14 cellular contexts compared by ENCODE assay signal in the genomic region with DNA sequence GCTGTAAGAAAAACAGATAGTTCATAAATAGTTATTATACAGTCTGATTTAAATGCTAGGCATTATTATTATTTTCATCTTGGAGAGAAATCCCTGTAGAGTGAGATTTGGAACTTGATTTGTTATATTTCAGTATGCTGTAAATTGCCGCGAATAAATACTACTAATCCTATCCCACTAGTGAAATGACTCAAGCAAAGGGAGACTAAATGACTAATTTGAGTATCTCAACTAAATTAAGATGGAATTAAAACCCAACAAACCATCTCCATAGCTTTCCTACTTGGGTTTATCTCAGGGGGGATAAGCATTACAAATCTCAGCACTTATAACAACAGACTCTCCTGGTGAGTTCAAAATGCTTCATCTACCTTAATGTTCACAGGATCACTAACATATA.
"Had no signal": no experiment of that assay in that cellular context is flagged by ENCODE, and none has a peak within 500 bp of the region (broad histone marks: within the 10 kb centered on the region; RNA-seq: fewer than 3 reads in every experiment).

No MANE protein-coding gene starts in this region.

- H3K4me1 ChIP-seq: adrenal gland, pancreas had no signal

- H3K9me3 Mint-ChIP-seq: activated naive CD4-positive, alpha-beta T cell treated with anti-CD3 and anti-CD28 coated beads, Interleukin-2, amount 10 ng/mL, durations not matched to agents 7 days and 5 days; activated T-helper 2 cell treated with anti-CD3 and anti-CD28 coated beads, Interferon-gamma antibody, Interleukin-2, Interleukin-4, amounts not matched to agents 10 μg/mL and 5 μg/mL and 100 μg/mL, durations not matched to agents 14 hours and 24 hours and 36 hours; effector memory CD8-positive, alpha-beta T cell; memory B cell; neural progenitor cell had no signal

- H3K4me3 Mint-ChIP-seq: activated naive CD4-positive, alpha-beta T cell treated with anti-CD3 and anti-CD28 coated beads, Interleukin-2, amount 10 ng/mL, durations not matched to agents 7 days and 5 days; effector memory CD8-positive, alpha-beta T cell; memory B cell; neural progenitor cell had no signal

- H3K36me3 ChIP-seq: adrenal gland, neural progenitor cell, pancreas, tibial nerve had no signal

- H3K27me3 Mint-ChIP-seq: activated naive CD4-positive, alpha-beta T cell treated with anti-CD3 and anti-CD28 coated beads, Interleukin-2, amount 10 ng/mL, durations not matched to agents 7 days and 5 days; effector memory CD8-positive, alpha-beta T cell had no signal

- DNase-seq: activated naive CD4-positive, alpha-beta T cell treated with anti-CD3 and anti-CD28 coated beads, Interleukin-2, amount 10 ng/mL, durations not matched to agents 7 days and 5 days; adrenal gland; central memory CD4-positive, alpha-beta T cell; effector memory CD8-positive, alpha-beta T cell; erythroblast; glutamatergic neuron; left colon; pancreas; small intestine had no signal

- H3K9ac ChIP-seq: neural progenitor cell had no signal

- ATAC-seq: activated CD4-positive, CD25-positive, alpha-beta regulatory T cell treated with anti-CD3 and anti-CD28 coated beads, Interleukin-2, amount 50 U/mL, for 24 hours; effector memory CD8-positive, alpha-beta T cell; left colon; pancreas had no signal

- H3K4me3 ChIP-seq: adrenal gland, neural progenitor cell, pancreas had no signal

- H3K27me3 ChIP-seq: adrenal gland, neural progenitor cell, pancreas, tibial nerve had no signal

- H3K27ac ChIP-seq: adrenal gland, neural progenitor cell, pancreas had no signal

- FAIRE-seq: pancreas, small intestine had no signal

- H2AFZ ChIP-seq: neural progenitor cell had no signal

- H3K9me3 ChIP-seq: adrenal gland, pancreas, tibial nerve had no signal

- H3K4me2 ChIP-seq: neural progenitor cell had no signal

- H3K27ac Mint-ChIP-seq: activated naive CD4-positive, alpha-beta T cell treated with anti-CD3 and anti-CD28 coated beads, Interleukin-2, amount 10 ng/mL, durations not matched to agents 7 days and 5 days; activated T-helper 2 cell treated with anti-CD3 and anti-CD28 coated beads, Interferon-gamma antibody, Interleukin-2, Interleukin-4, amounts not matched to agents 10 μg/mL and 5 μg/mL and 100 μg/mL, durations not matched to agents 14 hours and 24 hours and 36 hours; effector memory CD8-positive, alpha-beta T cell; memory B cell; neural progenitor cell had no signal

- H3K36me3 Mint-ChIP-seq: activated naive CD4-positive, alpha-beta T cell treated with anti-CD3 and anti-CD28 coated beads, Interleukin-2, amount 10 ng/mL, durations not matched to agents 7 days and 5 days; memory B cell; neural progenitor cell had no signal
